In the genomic region with DNA sequence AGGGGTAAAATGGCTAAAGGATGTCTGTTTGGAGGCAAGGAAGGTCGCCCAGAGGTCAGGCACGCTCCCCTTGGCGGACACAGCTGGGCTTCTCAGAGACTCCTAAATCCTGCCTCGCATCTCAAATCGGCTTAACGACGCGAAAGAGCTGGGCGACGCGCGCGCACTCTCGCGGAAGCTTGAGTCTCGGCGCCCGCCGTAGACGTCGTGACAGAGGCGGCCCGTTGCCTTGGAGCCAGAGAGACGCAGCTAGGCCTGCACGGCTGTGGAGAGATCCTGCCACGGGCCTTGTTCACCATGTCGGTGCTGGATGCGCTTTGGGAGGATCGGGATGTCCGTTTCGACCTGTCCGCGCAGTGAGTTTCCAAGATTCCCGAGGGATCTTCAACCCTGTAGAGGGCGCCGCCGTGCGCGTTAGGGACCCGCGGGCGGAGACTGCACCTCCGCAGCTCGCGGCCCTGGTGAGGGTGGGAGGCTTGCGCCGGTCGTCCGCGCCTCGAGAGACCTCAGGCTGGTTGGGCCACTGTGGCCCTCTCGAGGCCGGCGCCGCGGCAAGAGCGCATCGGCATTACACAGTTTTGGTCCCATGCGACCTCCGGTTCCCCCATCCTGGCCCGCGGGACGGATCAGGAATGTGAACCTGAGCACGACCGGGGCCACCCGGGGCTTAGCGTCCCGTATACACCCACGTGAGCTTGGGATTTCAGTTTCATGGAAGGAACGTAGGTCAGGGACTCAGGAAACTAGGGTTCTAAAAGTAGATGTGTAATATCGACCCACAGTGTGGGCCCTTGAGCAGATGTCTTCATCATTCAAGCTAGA, we compare ENCODE assay signal across 8 cellular contexts. TPM values are rescaled to one million over a fixed set of nuclear protein-coding genes. Genes with fewer than 3 reads are reported as not detected.
A peak's percentile ranks its signal among the peaks of the same experiment; 100 is the strongest.
DNase-seq lines count a peak whose midpoint lies in the region; ATAC-seq and TF ChIP-seq lines count a peak whose summit lies in the region.

A gene (plus strand): TSS at position 238 of the 822 bp plus-strand sequence. CDS start 60 bp downstream, at position 298.

- peak within 1 kb of the TSS; percentile 90 for H3K4me3 Mint-ChIP-seq in neural crest cell

- peak within 1 kb of the TSS; percentile 93 for H3K27ac Mint-ChIP-seq in neural crest cell (ENCODE audit: unreplicated experiment)

- peak; percentile 93 for ATAC-seq in GM21528 (IDR thresholded peaks at IDR 0.05; ENCODE audit: low FRiP score, unreplicated experiment)
- ATAC-seq in RWPE2 (ENCODE audit: low read depth) = peak; percentile 90
- ATAC-seq in foreskin keratinocyte = peak; percentile 88

- H3K36me3 ChIP-seq in RWPE2 (ENCODE audit: low read depth) (peaks cover 1% of the 10 kb centered on the region; the same call in 1 of the 2 replicates), stomach (peaks cover 4 to 26% (median 23%) of the 10 kb centered on the region in 4 donors)

- peaks cover 3% of the 10 kb centered on the region for H3K4me1 ChIP-seq in RWPE2 (ENCODE audit: insufficient read depth, poor library complexity, severe bottlenecking)
- no peaks in the 10 kb centered on the region for H3K4me1 ChIP-seq in foreskin keratinocyte
- H3K4me1 ChIP-seq in stomach = peaks cover 5 to 25% (median 15%) of the 10 kb centered on the region in 4 donors

- peak; percentile 49 for TF ChIP-seq RAD21 in Ishikawa (IDR thresholded peaks at IDR 0.05; ENCODE audit: low read depth)

- intact Hi-C loops in stomach (cut with DNase I; ENCODE audit: low total_unique reads) = no loop called here

- H3K27me3 ChIP-seq in RWPE2 (ENCODE audit: insufficient read depth, poor library complexity, severe bottlenecking) = no peaks in the 10 kb centered on the region
- H3K27me3 ChIP-seq in foreskin keratinocyte = no peaks in the 10 kb centered on the region
- H3K27me3 ChIP-seq in stomach = no peaks in the 10 kb centered on the region

- H3K27ac ChIP-seq in RWPE2 (ENCODE audit: poor library complexity, severe bottlenecking) (no peak within 1 kb of the TSS), foreskin keratinocyte (peak within 1 kb of the TSS; percentile 45), stomach (peak within 1 kb of the TSS; percentile 22 to 85 (median 70))

- H3K4me3 ChIP-seq in RWPE2 (ENCODE audit: severe bottlenecking) = peak within 1 kb of the TSS; percentile 47
- H3K4me3 ChIP-seq in stomach = peak within 1 kb of the TSS; percentile 74 to 91 (median 79)

- peaks cover 26% of the 10 kb centered on the region for H3K4me1 Mint-ChIP-seq in neural crest cell

- TF ChIP-seq POLR2A in stomach (IDR thresholded peaks at IDR 0.05) = no peak

- 0 to 1% (median 0%) methylated on average over 55 to 71 of the region's 71 CpGs for WGBS in stomach, 5 donors

- H3K9me3 ChIP-seq in RWPE2 (ENCODE audit: severe bottlenecking) (no peaks in the 10 kb centered on the region), stomach (no peaks in the 10 kb centered on the region)

- no peak for TF ChIP-seq EP300 in Ishikawa (IDR thresholded peaks at IDR 0.05; ENCODE audit: borderline replicate concordance)
- TF ChIP-seq EP300 in stomach (IDR thresholded peaks at IDR 0.05) = no peak

- H3K9me3 Mint-ChIP-seq in neural crest cell = no peaks in the 10 kb centered on the region

- peak; percentile 70 for TF ChIP-seq CTCF in RWPE2 (IDR thresholded peaks at IDR 0.05; ENCODE audit: poor library complexity, severe bottlenecking)
- peak; percentile 70 for TF ChIP-seq CTCF in foreskin keratinocyte (conservative IDR thresholded peaks at IDR 0.05)
- TF ChIP-seq CTCF in neural crest cell (conservative IDR thresholded peaks at IDR 0.05) = peak; percentile 62
- TF ChIP-seq CTCF in stomach (IDR thresholded peaks at IDR 0.05) = peak in 2 of 7 experiments; percentile 26 to 41

- H3K36me3 Mint-ChIP-seq in neural crest cell (ENCODE audit: low read depth) = no peaks in the 10 kb centered on the region

- peak; percentile 66 for DNase-seq in DMS 273 treated with DMSO at 0.1 percent for 48 hours (lab: John Stamatoyannopoulos, UW)
- DNase-seq in RWPE2 (ENCODE audit: low spot score) = peak; percentile 70
- peak; percentile 88 for DNase-seq in activated effector memory CD4-positive, alpha-beta T cell treated with anti-CD3 and anti-CD28 coated beads, Interleukin-2, amount 50 U/mL, for 16 hours
- DNase-seq in foreskin keratinocyte = peak; percentile 43 to 71
- DNase-seq in neural crest cell (ENCODE audit: low read depth, low spot score) = peak; percentile 63
- DNase-seq in stomach = peak; percentile 82

- no peaks in the 10 kb centered on the region for H3K27me3 Mint-ChIP-seq in neural crest cell (ENCODE audit: low read depth)

TF ChIP-seq in Ishikawa, 13 proteins besides CTCF, POLR2A, EP300 and RAD21:
- TF ChIP-seq CEBPB (IDR thresholded peaks at IDR 0.05) (no peak), YY1 (IDR thresholded peaks at IDR 0.05; ENCODE audit: low read depth) (peak; percentile 70), CREB1 (IDR thresholded peaks at IDR 0.05; ENCODE audit: low read depth) (no peak; the same call in 1 of the 2 replicates), TCF12 (IDR thresholded peaks at IDR 0.05; ENCODE audit: low read depth) (peak; percentile 47; the same call in 1 of the 2 replicates), NFIC (IDR thresholded peaks at IDR 0.05) (no peak), FOXM1 (IDR thresholded peaks at IDR 0.05; ENCODE audit: borderline replicate concordance, low read depth) (no peak), TAF1 (IDR thresholded peaks at IDR 0.05; ENCODE audit: low read depth) (no peak), TEAD4 (IDR thresholded peaks at IDR 0.05) (peak; percentile 23; the same call in 1 of the 2 replicates), ZBTB7A (IDR thresholded peaks at IDR 0.05; ENCODE audit: low read depth) (no peak)
- TF ChIP-seq, protein P1, sequence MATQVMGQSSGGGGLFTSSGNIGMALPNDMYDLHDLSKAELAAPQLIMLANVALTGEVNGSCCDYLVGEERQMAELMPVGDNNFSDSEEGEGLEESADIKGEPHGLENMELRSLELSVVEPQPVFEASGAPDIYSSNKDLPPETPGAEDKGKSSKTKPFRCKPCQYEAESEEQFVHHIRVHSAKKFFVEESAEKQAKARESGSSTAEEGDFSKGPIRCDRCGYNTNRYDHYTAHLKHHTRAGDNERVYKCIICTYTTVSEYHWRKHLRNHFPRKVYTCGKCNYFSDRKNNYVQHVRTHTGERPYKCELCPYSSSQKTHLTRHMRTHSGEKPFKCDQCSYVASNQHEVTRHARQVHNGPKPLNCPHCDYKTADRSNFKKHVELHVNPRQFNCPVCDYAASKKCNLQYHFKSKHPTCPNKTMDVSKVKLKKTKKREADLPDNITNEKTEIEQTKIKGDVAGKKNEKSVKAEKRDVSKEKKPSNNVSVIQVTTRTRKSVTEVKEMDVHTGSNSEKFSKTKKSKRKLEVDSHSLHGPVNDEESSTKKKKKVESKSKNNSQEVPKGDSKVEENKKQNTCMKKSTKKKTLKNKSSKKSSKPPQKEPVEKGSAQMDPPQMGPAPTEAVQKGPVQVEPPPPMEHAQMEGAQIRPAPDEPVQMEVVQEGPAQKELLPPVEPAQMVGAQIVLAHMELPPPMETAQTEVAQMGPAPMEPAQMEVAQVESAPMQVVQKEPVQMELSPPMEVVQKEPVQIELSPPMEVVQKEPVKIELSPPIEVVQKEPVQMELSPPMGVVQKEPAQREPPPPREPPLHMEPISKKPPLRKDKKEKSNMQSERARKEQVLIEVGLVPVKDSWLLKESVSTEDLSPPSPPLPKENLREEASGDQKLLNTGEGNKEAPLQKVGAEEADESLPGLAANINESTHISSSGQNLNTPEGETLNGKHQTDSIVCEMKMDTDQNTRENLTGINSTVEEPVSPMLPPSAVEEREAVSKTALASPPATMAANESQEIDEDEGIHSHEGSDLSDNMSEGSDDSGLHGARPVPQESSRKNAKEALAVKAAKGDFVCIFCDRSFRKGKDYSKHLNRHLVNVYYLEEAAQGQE (IDR thresholded peaks at IDR 0.05; ENCODE audit: low read depth) = no peak
- TF ChIP-seq, protein P2, sequence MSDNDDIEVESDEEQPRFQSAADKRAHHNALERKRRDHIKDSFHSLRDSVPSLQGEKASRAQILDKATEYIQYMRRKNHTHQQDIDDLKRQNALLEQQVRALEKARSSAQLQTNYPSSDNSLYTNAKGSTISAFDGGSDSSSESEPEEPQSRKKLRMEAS (IDR thresholded peaks at IDR 0.05) = peak; percentile 81
- TF ChIP-seq, protein P3, sequence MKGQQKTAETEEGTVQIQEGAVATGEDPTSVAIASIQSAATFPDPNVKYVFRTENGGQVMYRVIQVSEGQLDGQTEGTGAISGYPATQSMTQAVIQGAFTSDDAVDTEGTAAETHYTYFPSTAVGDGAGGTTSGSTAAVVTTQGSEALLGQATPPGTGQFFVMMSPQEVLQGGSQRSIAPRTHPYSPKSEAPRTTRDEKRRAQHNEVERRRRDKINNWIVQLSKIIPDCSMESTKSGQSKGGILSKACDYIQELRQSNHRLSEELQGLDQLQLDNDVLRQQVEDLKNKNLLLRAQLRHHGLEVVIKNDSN (IDR thresholded peaks at IDR 0.05) = no peak; the same call in 1 of the 2 replicates

RNA-seq across cellular contexts. Expression of the gene that starts here (rescaled TPM):
- total RNA-seq in foreskin keratinocyte = 4.9 and 5.6 TPM in 2 replicates
- 3.7 and 3.9 TPM in 2 replicates for polyA plus RNA-seq in foreskin keratinocyte
- 9.0 and 10.1 TPM in 2 replicates for total RNA-seq in neural crest cell
- 10 to 100 TPM in 2 of 5 donors, 1 to 10 TPM in 2, under 1 TPM in 1; 0.58 to 14.0 (median 5.8) TPM for total RNA-seq in stomach
- 1 to 10 TPM; 2.1 to 4.5 (median 2.7) TPM for polyA plus RNA-seq in stomach
